ENCODE assay signal across 13 cellular contexts in genomic region chr2:134199123-134199522, GRCh38.
"Had no signal": no experiment of that assay in that cellular context is flagged by ENCODE, and none has a peak within 500 bp of the region (broad histone marks: within the 10 kb centered on the region; RNA-seq: fewer than 3 reads in every experiment).

No MANE protein-coding gene starts in this region.

- H3K36me3 Mint-ChIP-seq: activated naive CD8-positive, alpha-beta T cell treated with anti-CD3 and anti-CD28 coated beads, Interleukin-2, amount 10 ng/mL, durations not matched to agents 7 days and 5 days; natural killer cell; type B pancreatic cell had no signal

- H3K9me3 Mint-ChIP-seq: activated naive CD8-positive, alpha-beta T cell treated with anti-CD3 and anti-CD28 coated beads, Interleukin-2, amount 10 ng/mL, durations not matched to agents 7 days and 5 days; natural killer cell; type B pancreatic cell had no signal

- H3K4me3 Mint-ChIP-seq: activated naive CD8-positive, alpha-beta T cell treated with anti-CD3 and anti-CD28 coated beads, Interleukin-2, amount 10 ng/mL, durations not matched to agents 7 days and 5 days; natural killer cell; type B pancreatic cell had no signal

- H3K36me3 ChIP-seq: ascending aorta, breast epithelium, suprapubic skin had no signal

- H3K27me3 ChIP-seq: ascending aorta, breast epithelium, suprapubic skin had no signal

- H3K27ac Mint-ChIP-seq: activated naive CD8-positive, alpha-beta T cell treated with anti-CD3 and anti-CD28 coated beads, Interleukin-2, amount 10 ng/mL, durations not matched to agents 7 days and 5 days; type B pancreatic cell had no signal

- H3K4me3 ChIP-seq: ascending aorta, breast epithelium, suprapubic skin had no signal

- H3K9me3 ChIP-seq: ascending aorta, breast epithelium, suprapubic skin had no signal

- ATAC-seq: left lobe of liver, natural killer cell had no signal

- H3K27me3 Mint-ChIP-seq: activated naive CD8-positive, alpha-beta T cell treated with anti-CD3 and anti-CD28 coated beads, Interleukin-2, amount 10 ng/mL, durations not matched to agents 7 days and 5 days; type B pancreatic cell had no signal

- H3K27ac ChIP-seq: ascending aorta, breast epithelium, suprapubic skin had no signal

- H3K4me1 ChIP-seq: breast epithelium had no signal

- DNase-seq: activated CD4-positive, alpha-beta T cell treated with anti-CD3 and anti-CD28 coated beads, Interleukin-2, amount 50 U/mL, for 1 hour; activated CD8-positive, alpha-beta memory T cell treated with anti-CD3 and anti-CD28 coated beads for 24 hours; activated naive CD8-positive, alpha-beta T cell treated with anti-CD3 and anti-CD28 coated beads, Interleukin-2, amount 10 ng/mL, durations not matched to agents 7 days and 5 days; natural killer cell; posterior cingulate gyrus; retina; stimulated activated CD4-positive, alpha-beta T cell treated with anti-CD3 and anti-CD28 coated beads, Interleukin-2, amount 100 ng/mL, for 48 hours; stimulated activated naive CD4-positive, alpha-beta T cell had no signal
